ENCODE assay signal across 8 cellular contexts in genomic region chr19:21505459-21506393, GRCh38. TPM values are rescaled to one million over a fixed set of nuclear protein-coding genes. Genes with fewer than 3 reads are reported as not detected.
DNase-seq lines count a peak whose midpoint lies in the region; ATAC-seq and TF ChIP-seq lines count a peak whose summit lies in the region.

TSS of gene ZNF429 (plus strand) at chr19:21505602. CDS start at chr19:21505772, 170 bp downstream.

- TF ChIP-seq RAD21 in neural cell (conservative IDR thresholded peaks at IDR 0.05), result peak; percentile 51

- no peaks in the 10 kb centered on the region for H3K36me3 ChIP-seq in Loucy (ENCODE audit: insufficient read depth, low read length)
- no peaks in the 10 kb centered on the region for H3K36me3 ChIP-seq in neural cell (ENCODE audit: insufficient read depth, low read length)

- H2AFZ ChIP-seq in Loucy (ENCODE audit: low read length) (peak within 1 kb of the TSS; percentile 94), neural cell (ENCODE audit: low read depth, low read length) (peak within 1 kb of the TSS; percentile 95)

- H3K27ac Mint-ChIP-seq in stimulated activated naive CD8-positive, alpha-beta T cell treated with anti-CD3 and anti-CD28 coated beads, Interleukin-15, amount 100 ng/mL, for 72 hours, result peak within 1 kb of the TSS; percentile 99 to 100

- TF ChIP-seq CTCF in Loucy (conservative IDR thresholded peaks at IDR 0.05; ENCODE audit: low read length) (no peak), foreskin fibroblast (IDR thresholded peaks at IDR 0.05; ENCODE audit: low read depth, low read length) (no peak), neural cell (IDR thresholded peaks at IDR 0.05; ENCODE audit: poor library complexity, severe bottlenecking) (peak; percentile 38)

- H3K9me3 ChIP-seq in Loucy (ENCODE audit: insufficient read depth, low read depth, low read length), result no peaks in the 10 kb centered on the region
- H3K9me3 ChIP-seq in neural cell (ENCODE audit: low read length), result no peaks in the 10 kb centered on the region

- H3K4me2 ChIP-seq in Loucy (ENCODE audit: low read depth, low read length, poor library complexity, severe bottlenecking), result peak within 1 kb of the TSS; percentile 94
- peak within 1 kb of the TSS; percentile 82 for H3K4me2 ChIP-seq in neural cell (ENCODE audit: low read length)

- H3K9me2 ChIP-seq in Loucy (replicated peaks; ENCODE audit: low read depth, low read length) (no peaks in the 10 kb centered on the region), neural cell (ENCODE audit: insufficient read depth, low read length) (no peaks in the 10 kb centered on the region)

- H3K9ac ChIP-seq in Loucy (ENCODE audit: low read depth, low read length, poor library complexity, severe bottlenecking), result peak within 1 kb of the TSS; percentile 95
- peak within 1 kb of the TSS; percentile 99 for H3K9ac ChIP-seq in neural cell (ENCODE audit: low read length)

- H3K4me3 ChIP-seq in Loucy (ENCODE audit: low read length, poor library complexity, severe bottlenecking), result peak within 1 kb of the TSS; percentile 93
- peak within 1 kb of the TSS; percentile 85 to 96 for H3K4me3 ChIP-seq in foreskin fibroblast (ENCODE audit: low read depth in 1 of 2, low read length in 2 of 2)
- H3K4me3 ChIP-seq in neural cell (ENCODE audit: low read length), result peak within 1 kb of the TSS; percentile 90

- H3K27me3 ChIP-seq in Loucy (ENCODE audit: insufficient read depth, low read length, poor library complexity, severe bottlenecking) (no peaks in the 10 kb centered on the region), neural cell (ENCODE audit: insufficient read depth, low read depth, low read length) (no peaks in the 10 kb centered on the region)

- ATAC-seq in stimulated activated naive CD8-positive, alpha-beta T cell treated with anti-CD3 and anti-CD28 coated beads, Interleukin-15, amount 100 ng/mL, for 72 hours, result peak; percentile 100

- peak within 1 kb of the TSS; percentile 100 for H3K4me3 Mint-ChIP-seq in stimulated activated naive CD8-positive, alpha-beta T cell treated with anti-CD3 and anti-CD28 coated beads, Interleukin-15, amount 100 ng/mL, for 72 hours

- H3K4me1 Mint-ChIP-seq in stimulated activated naive CD8-positive, alpha-beta T cell treated with anti-CD3 and anti-CD28 coated beads, Interleukin-15, amount 100 ng/mL, for 72 hours, result peaks cover 41% of the 10 kb centered on the region

- peak within 1 kb of the TSS; percentile 100 for H3K27ac ChIP-seq in neural cell (ENCODE audit: low read length)

- H3K9me3 Mint-ChIP-seq in stimulated activated naive CD8-positive, alpha-beta T cell treated with anti-CD3 and anti-CD28 coated beads, Interleukin-15, amount 100 ng/mL, for 72 hours, result peaks cover 0 to 9% of the 10 kb centered on the region in 2 donors

- peaks cover 31% of the 10 kb centered on the region for H3K79me2 ChIP-seq in Loucy (ENCODE audit: insufficient read depth, low read length)
- peaks cover 30% of the 10 kb centered on the region for H3K79me2 ChIP-seq in neural cell (replicated peaks; ENCODE audit: insufficient read depth, low read length)

- DNase-seq in EL (peak; percentile 95), H4 (ENCODE audit: low spot score) (peak; percentile 95), SHP77 (lab: John Stamatoyannopoulos, UW) (peak; percentile 93 to 95), activated gamma-delta T cell treated with Interleukin-2 at 50 U/mL for 16 hours (peak; percentile 89), foreskin fibroblast (peak; percentile 85 to 95)
- DNase-seq in stimulated activated naive CD8-positive, alpha-beta T cell treated with anti-CD3 and anti-CD28 coated beads, Interleukin-15, amount 100 ng/mL, for 72 hours, result peak; percentile 84 to 90

- H3F3A ChIP-seq in Loucy (ENCODE audit: low read depth), result no peaks in the 10 kb centered on the region
- H3F3A ChIP-seq in neural cell (ENCODE audit: insufficient read depth, low read length, poor library complexity, severe bottlenecking), result peaks cover 5% of the 10 kb centered on the region

- H4K20me1 ChIP-seq in Loucy (ENCODE audit: insufficient read depth, low read length, poor library complexity, severe bottlenecking), result peaks cover 17% of the 10 kb centered on the region
- H4K20me1 ChIP-seq in neural cell (ENCODE audit: insufficient read depth), result no peaks in the 10 kb centered on the region

- peak; percentile 89 for TF ChIP-seq EP300 in neural cell (conservative IDR thresholded peaks at IDR 0.05; ENCODE audit: poor library complexity, severe bottlenecking)

- peaks cover 26% of the 10 kb centered on the region for H3K4me1 ChIP-seq in Loucy (ENCODE audit: insufficient read depth, low read length, poor library complexity, severe bottlenecking)

- H3K27me3 Mint-ChIP-seq in stimulated activated naive CD8-positive, alpha-beta T cell treated with anti-CD3 and anti-CD28 coated beads, Interleukin-15, amount 100 ng/mL, for 72 hours, result no peaks in the 10 kb centered on the region

TF ChIP-seq in neural cell, 6 proteins besides CTCF, POLR2A, EP300 and RAD21:
- TF ChIP-seq MXI1 (conservative IDR thresholded peaks at IDR 0.05; ENCODE audit: poor library complexity, severe bottlenecking) (peak; percentile 69), REST (IDR thresholded peaks at IDR 0.05; ENCODE audit: borderline replicate concordance) (peak; percentile 92), TAF1 (IDR thresholded peaks at IDR 0.05; ENCODE audit: low read depth) (peak; percentile 76), POLR2AphosphoS5 (IDR thresholded peaks at IDR 0.05) (peak; percentile 97), EZH2 (IDR thresholded peaks at IDR 0.05; ENCODE audit: borderline replicate concordance, insufficient read depth, low read length, poor library complexity, severe bottlenecking) (no peak), SMC3 (conservative IDR thresholded peaks at IDR 0.05; ENCODE audit: poor library complexity) (peak; percentile 10)
TF ChIP-seq in neural cell: peak in this region for 5.

RNA-seq across cellular contexts. Expression of gene ZNF429, which starts in this region (rescaled TPM):
- total RNA-seq in H4 (2014; rRNA removed; shearing (Covaris generic)), result 4.0 and 9.1 TPM in 2 replicates
- 54.1 and 65.4 TPM in 2 replicates for polyA plus RNA-seq in neural cell
- polyA minus RNA-seq in neural cell, result 53.0 and 64.8 TPM in 2 replicates

Comparison
In these comparisons a context has a peak if more than half of its experiments do, and no peak if none do; other contexts are left out.
1. Peak in every context shown above with its lines: DNase-seq, ATAC-seq, H3K4me3 ChIP-seq and H3K27ac ChIP-seq.